Comparison of ENCODE assay signal across 13 cellular contexts in genomic region chr2:217935245-217935879, GRCh38.
DNase-seq lines count a peak whose midpoint lies in the region; ATAC-seq, FAIRE-seq and TF ChIP-seq lines count a peak whose summit lies in the region.
"Had no signal": no experiment of that assay in that cellular context is flagged by ENCODE, and none has a peak within 500 bp of the region (broad histone marks: within the 10 kb centered on the region; RNA-seq: fewer than 3 reads in every experiment).

No MANE protein-coding gene starts in this region.

- peak overlapping the region in 8 of 11 experiments; percentile 41 to 79 (median 66); a peak in 16 of 22 replicates for H3K27ac ChIP-seq in BLaER1 treated with 17β-estradiol and CSF1 and Interleukin-3, amounts not matched to agents 10 nM and 100 nM
- no peak overlapping the region for H3K27ac ChIP-seq in K562 (ENCODE audit: extremely low read depth, low read depth, low read length)
- peak overlapping the region; percentile 59 for H3K27ac ChIP-seq in hepatocyte
- H3K27ac ChIP-seq in rectal smooth muscle tissue (ENCODE audit: low read depth, low read length), result peak overlapping the region; percentile 98
- H3K27ac ChIP-seq: neural progenitor cell, PC-9 had no signal

- POLR2A ChIA-PET in K562 (lab: Yijun Ruan, JAX), result no interaction called here

- peak overlapping the region in 6 of 11 experiments; percentile 36 to 68 (median 60); a peak in 10 of 22 replicates for H3K9ac ChIP-seq in BLaER1 treated with 17β-estradiol and CSF1 and Interleukin-3, amounts not matched to agents 10 nM and 100 nM
- H3K9ac ChIP-seq in K562 (ENCODE audit: insufficient read depth in 1 of 2, low read depth in 2 of 2, low read length in 2 of 2) (no peak overlapping the region), rectal smooth muscle tissue (ENCODE audit: low read length) (peak overlapping the region; percentile 3)
- H3K9ac ChIP-seq: neural progenitor cell had no signal

- no peaks in the 10 kb centered on the region for H3K9me3 ChIP-seq in BLaER1 treated with 17β-estradiol and CSF1 and Interleukin-3, amounts not matched to agents 10 nM and 100 nM (replicated peaks in 1 of 11)
- H3K9me3 ChIP-seq in K562 (replicated peaks; ENCODE audit: control insufficient read depth, insufficient read depth, low read depth, low read length) (no peaks in the 10 kb centered on the region), hepatocyte (ENCODE audit: low read depth) (no peaks in the 10 kb centered on the region)

- TF ChIP-seq CTCF in K562 (IDR thresholded peaks at IDR 0.05 in 2 of 3, conservative IDR thresholded peaks at IDR 0.05 in 1 of 3; ENCODE audit: insufficient read depth in 2 of 3, low read depth in 1 of 3, low read length in 3 of 3), result no peak
- no peak for TF ChIP-seq CTCF in hepatocyte (IDR thresholded peaks at IDR 0.05; ENCODE audit: poor library complexity)

- no peak for TF ChIP-seq POLR2A in K562 (conservative IDR thresholded peaks at IDR 0.05)

- no peak overlapping the region for H2AFZ ChIP-seq in K562 (ENCODE audit: low read depth, low read length)
- no peak overlapping the region for H2AFZ ChIP-seq in hepatocyte
- H2AFZ ChIP-seq: neural progenitor cell, PC-9 had no signal

- FAIRE-seq in K562 (lab: Jason Lieb, UNC), result no peak
- FAIRE-seq: colon, GM12878 had no signal

- BruUV-seq in K562 (replicated peaks; lab: Mats Ljungman, UMichigan), result no TSS peak

- intact Hi-C loops in K562 (cut with micrococcal nuclease), result no loop called here

- H3K79me2 ChIP-seq in K562 (ENCODE audit: control insufficient read depth, insufficient read depth, low read length) (no peaks in the 10 kb centered on the region), hepatocyte (peaks cover 65% of the 10 kb centered on the region)

- CTCF ChIA-PET in K562 (lab: Yijun Ruan, JAX; ENCODE audit: low intra/inter-chr PET ratio), result no interaction called here

- H3K9me2 ChIP-seq in hepatocyte (replicated peaks; ENCODE audit: insufficient read depth), result no peaks in the 10 kb centered on the region

- H3K36me3 ChIP-seq in BLaER1 treated with 17β-estradiol and CSF1 and Interleukin-3, amounts not matched to agents 10 nM and 100 nM, result peaks cover 0 to 5% (median 0%) of the 10 kb centered on the region in 11 experiments; a peak in 1 of 22 replicates
- no peaks in the 10 kb centered on the region for H3K36me3 ChIP-seq in K562 (ENCODE audit: control insufficient read depth, insufficient read depth, low read length)
- no peaks in the 10 kb centered on the region for H3K36me3 ChIP-seq in hepatocyte (replicated peaks; ENCODE audit: insufficient read depth, low read depth)
- H3K36me3 ChIP-seq in rectal smooth muscle tissue (ENCODE audit: control insufficient read depth, insufficient read depth, low read length), result no peaks in the 10 kb centered on the region
- H3K36me3 ChIP-seq: neural progenitor cell had no signal

- H3K4me3 ChIP-seq in BLaER1 treated with 17β-estradiol and CSF1 and Interleukin-3, amounts not matched to agents 10 nM and 100 nM, result peak overlapping the region in 5 of 10 experiments; percentile 17 to 55 (median 39); a peak in 6 of 20 replicates
- no peak overlapping the region for H3K4me3 ChIP-seq in K562
- no peak overlapping the region for H3K4me3 ChIP-seq in hepatocyte
- peak overlapping the region; percentile 49 for H3K4me3 ChIP-seq in rectal smooth muscle tissue (ENCODE audit: low read length)
- H3K4me3 ChIP-seq: GM12878, neural progenitor cell, PC-9 had no signal

- TF ChIP-seq RAD21 in K562 (CRISPR knock-in tag; conservative IDR thresholded peaks at IDR 0.05 in 1 of 2, IDR thresholded peaks at IDR 0.05 in 1 of 2), result no peak

- ATAC-seq in K562 (no peak), HG02840 (IDR thresholded peaks at IDR 0.05; ENCODE audit: low FRiP score, unreplicated experiment) (no peak)
- ATAC-seq: GM12878 had no signal

- peaks cover 0 to 89% (median 48%) of the 10 kb centered on the region in 11 experiments; a peak in 15 of 22 replicates for H4K20me1 ChIP-seq in BLaER1 treated with 17β-estradiol and CSF1 and Interleukin-3, amounts not matched to agents 10 nM and 100 nM
- no peaks in the 10 kb centered on the region for H4K20me1 ChIP-seq in K562 (replicated peaks; ENCODE audit: control insufficient read depth, insufficient read depth, low read length)
- peaks cover 7% of the 10 kb centered on the region for H4K20me1 ChIP-seq in hepatocyte (ENCODE audit: insufficient read depth, poor library complexity, severe bottlenecking)

- peak overlapping the region; percentile 11 to 96 (median 85); a peak in 20 of 22 replicates for H3K4me2 ChIP-seq in BLaER1 treated with 17β-estradiol and CSF1 and Interleukin-3, amounts not matched to agents 10 nM and 100 nM
- no peak overlapping the region for H3K4me2 ChIP-seq in K562 (ENCODE audit: insufficient read depth, low read length)
- H3K4me2 ChIP-seq in hepatocyte, result peak overlapping the region; percentile 47
- H3K4me2 ChIP-seq: neural progenitor cell, PC-9 had no signal

- peaks cover 0 to 7% (median 0%) of the 10 kb centered on the region in 11 experiments; a peak in 1 of 22 replicates for H3K27me3 ChIP-seq in BLaER1 treated with 17β-estradiol and CSF1 and Interleukin-3, amounts not matched to agents 10 nM and 100 nM
- peaks cover 0 to 52% of the 10 kb centered on the region in 2 experiments; a peak in 3 of 5 replicates for H3K27me3 ChIP-seq in K562 (ENCODE audit: control insufficient read depth in 2 of 2, insufficient read depth in 2 of 2, low read length in 2 of 2)
- H3K27me3 ChIP-seq in hepatocyte, result no peaks in the 10 kb centered on the region
- no peaks in the 10 kb centered on the region for H3K27me3 ChIP-seq in rectal smooth muscle tissue (ENCODE audit: control insufficient read depth, insufficient read depth, low read length)
- H3K27me3 ChIP-seq: neural progenitor cell had no signal

- DNase-seq in K562 (ENCODE audit: extremely low read depth in 1 of 4, low spot score in 3 of 4) (no peak), hepatocyte (ENCODE audit: low spot score) (no peak), hippocampal formation (lab: John Stamatoyannopoulos, UW) (no peak), DMS79 treated with DMSO at 0.1 percent for 48 hours (lab: John Stamatoyannopoulos, UW) (no peak), NCI-H82 (lab: John Stamatoyannopoulos, UW) (no peak)
- DNase-seq: NCI-H187 treated with DMSO at 0.1 percent for 48 hours, PC-9 had no signal

- peaks cover 20 to 76% (median 53%) of the 10 kb centered on the region in 10 experiments for H3K4me1 ChIP-seq in BLaER1 treated with 17β-estradiol and CSF1 and Interleukin-3, amounts not matched to agents 10 nM and 100 nM
- H3K4me1 ChIP-seq in K562 (replicated peaks in 1 of 2; ENCODE audit: control insufficient read depth in 2 of 2, insufficient read depth in 2 of 2, low read length in 2 of 2), result peaks cover 0 to 7% of the 10 kb centered on the region in 2 experiments; a peak in 2 of 5 replicates
- H3K4me1 ChIP-seq in hepatocyte (ENCODE audit: insufficient read depth), result peaks cover 55% of the 10 kb centered on the region
- H3K4me1 ChIP-seq in rectal smooth muscle tissue (ENCODE audit: control insufficient read depth, insufficient read depth, low read length), result peaks cover 91% of the 10 kb centered on the region

- TF ChIP-seq EP300 in K562 (IDR thresholded peaks at IDR 0.05; ENCODE audit: low read length), result no peak

- WGBS in K562 (ENCODE audit: insufficient coverage, low coverage, missing lambda C conversion rate), result 7% methylated on average over 2 of the region's 7 CpGs
- 61% methylated on average over 7 of the region's 7 CpGs for WGBS in hepatocyte (ENCODE audit: low lambda C conversion rate, missing lambda C conversion rate)

- no peaks in the 10 kb centered on the region for H3K9me1 ChIP-seq in K562 (ENCODE audit: control insufficient read depth, insufficient read depth, low read length)

- in situ Hi-C loops in K562 (cut with MboI), result no loop called here

TF ChIP-seq in K562, 482 proteins besides CTCF, POLR2A, EP300 and RAD21:
- TF ChIP-seq SRSF1 (IDR thresholded peaks at IDR 0.05; ENCODE audit: low read depth, low read length), result no peak
- TF ChIP-seq PTTG1 (tag; IDR thresholded peaks at IDR 0.05; ENCODE audit: low read depth), result no peak
- TF ChIP-seq ZBTB9 (CRISPR knock-in tag; IDR thresholded peaks at IDR 0.05), result peak; percentile 98

Comparison
In these comparisons a context has a peak if more than half of its experiments do, and no peak if none do; other contexts are left out.
1. H3K9ac ChIP-seq: peak in BLaER1 treated with 17β-estradiol and CSF1 and Interleukin-3, amounts not matched to agents 10 nM and 100 nM (6 of 11) and rectal smooth muscle tissue (single experiment); none in K562 (0 of 2).